In the genomic region with DNA sequence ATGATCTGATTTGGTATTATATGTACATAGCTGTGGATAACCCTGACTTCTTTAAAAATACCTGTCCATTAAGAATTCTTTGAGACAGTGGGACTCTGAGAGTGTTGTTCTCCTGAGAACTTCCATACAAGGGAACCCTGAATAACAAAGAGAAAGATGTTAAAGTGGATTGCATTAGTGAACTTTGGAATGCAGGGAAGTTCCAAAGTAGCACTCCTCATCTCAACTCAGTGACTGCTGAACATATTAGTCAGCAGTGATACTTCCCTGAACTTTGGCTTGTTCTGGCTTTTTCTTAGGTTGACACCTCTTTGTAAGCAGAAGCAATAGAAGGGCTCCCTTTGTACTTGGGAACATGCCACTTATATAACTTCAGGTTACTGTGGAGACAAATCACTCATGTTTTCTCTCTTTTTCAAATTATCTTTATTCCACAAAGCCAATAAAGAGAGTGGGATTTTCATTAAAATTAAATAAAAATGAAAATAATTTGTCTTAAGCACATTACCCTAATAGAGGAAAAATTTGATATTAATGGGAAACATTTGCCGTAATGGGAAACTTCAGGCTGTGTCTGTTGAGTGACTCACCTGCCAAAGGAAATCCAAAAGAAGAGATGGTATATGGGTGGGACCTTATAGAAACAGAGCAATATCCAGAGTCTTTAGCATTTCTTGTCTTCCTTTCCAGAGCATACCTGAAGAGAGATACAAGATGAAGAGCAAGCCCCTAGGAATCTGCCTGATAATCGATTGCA, we compare ENCODE assay signal across 8 cellular contexts. TPM values are rescaled to one million over a fixed set of nuclear protein-coding genes. Genes with fewer than 3 reads are reported as not detected.
DNase-seq lines count a peak whose midpoint lies in the region; ATAC-seq, FAIRE-seq and TF ChIP-seq lines count a peak whose summit lies in the region.

No MANE protein-coding gene starts in this region.

- H3K9me3 ChIP-seq in HUES48 (ENCODE audit: control insufficient read depth, insufficient read depth, low read length) (no peaks in the 10 kb centered on the region), astrocyte (ENCODE audit: insufficient read depth, low read depth, low read length) (no peaks in the 10 kb centered on the region), spleen (no peaks in the 10 kb centered on the region)

- H3K36me3 Mint-ChIP-seq in astrocyte (ENCODE audit: low read depth, unreplicated experiment) = peaks cover 11% of the 10 kb centered on the region

- intact Hi-C loops in spleen (cut with DNase I; ENCODE audit: low total_unique reads) = no loop called here

- peak overlapping the region; percentile 99 for H3K27ac Mint-ChIP-seq in astrocyte (ENCODE audit: unreplicated experiment)

- no peaks in the 10 kb centered on the region for H4K20me1 ChIP-seq in astrocyte (ENCODE audit: insufficient read depth, low read length)

- H3K9ac ChIP-seq in HUES48 (ENCODE audit: low read depth, low read length) (no peak overlapping the region), astrocyte (ENCODE audit: low read length) (peak overlapping the region; percentile 79)

- H3K4me1 ChIP-seq in HUES48 (ENCODE audit: control insufficient read depth, insufficient read depth, low read length) (peaks cover 12% of the 10 kb centered on the region), astrocyte (ENCODE audit: insufficient read depth, low read length) (peaks cover 48% of the 10 kb centered on the region), spleen (peaks cover 26 to 83% (median 46%) of the 10 kb centered on the region in 6 donors)

- H2AFZ ChIP-seq in astrocyte (ENCODE audit: low read depth, low read length) = no peak overlapping the region

- peak overlapping the region; percentile 34 for H3K4me3 Mint-ChIP-seq in astrocyte (ENCODE audit: unreplicated experiment)

- ATAC-seq in HG02763 (IDR thresholded peaks at IDR 0.05; ENCODE audit: unreplicated experiment) = no peak

- TF ChIP-seq POLR2A in spleen (IDR thresholded peaks at IDR 0.05) = no peak

- in situ Hi-C loops in GM13977 (cut with MboI; ENCODE audit: low pct_unique_long_range_greater_than_20kb, low sequenced_read_pairs, unreplicated experiment) = no loop called here

- peaks cover 14% of the 10 kb centered on the region for H3K79me2 ChIP-seq in astrocyte (ENCODE audit: insufficient read depth, low read length)

- H3K4me3 ChIP-seq in HUES48 (ENCODE audit: low read depth, low read length) (no peak overlapping the region), astrocyte (ENCODE audit: insufficient read depth, low read depth, low read length) (peak overlapping the region; percentile 35), spleen (no peak overlapping the region)

- H3K27me3 Mint-ChIP-seq in astrocyte (ENCODE audit: low read depth, unreplicated experiment) = no peaks in the 10 kb centered on the region

- H3K27me3 ChIP-seq in HUES48 (ENCODE audit: control insufficient read depth, insufficient read depth, low read length) (no peaks in the 10 kb centered on the region), astrocyte (ENCODE audit: insufficient read depth, low read length) (no peaks in the 10 kb centered on the region), spleen (replicated peaks in 1 of 7) (no peaks in the 10 kb centered on the region)

- WGBS in spleen, 5 donors = 91 to 100% (median 98%) methylated on average over 2 of the region's 2 CpGs

- peak; percentile 97 for FAIRE-seq in astrocyte (lab: Jason Lieb, UNC)

- H3K4me1 Mint-ChIP-seq in astrocyte (ENCODE audit: low read depth, unreplicated experiment) = peaks cover 40% of the 10 kb centered on the region

- H3K27ac ChIP-seq in HUES48 (ENCODE audit: low read depth, low read length) (peak overlapping the region; percentile 62), astrocyte (ENCODE audit: low read depth, low read length) (peak overlapping the region; percentile 98), spleen (peak overlapping the region in 7 of 8 donors; percentile 34 to 89 (median 84))

- DNase-seq in astrocyte (ENCODE audit: low read depth) = peak; percentile 97
- peak; percentile 68 for DNase-seq in islet precursor cell
- no peak for DNase-seq in spleen
- DNase-seq in GM13977 (ENCODE audit: low spot score) = no peak
- no peak for DNase-seq in cerebellar cortex (ENCODE audit: low spot score)
- no peak for DNase-seq in NCI-H2227 (lab: John Stamatoyannopoulos, UW; ENCODE audit: unreplicated experiment)

- H3K4me2 ChIP-seq in astrocyte (ENCODE audit: low read length) = peak overlapping the region; percentile 83

- no peak for TF ChIP-seq CTCF in astrocyte (IDR thresholded peaks at IDR 0.05; ENCODE audit: insufficient read depth, low read depth, low read length)
- TF ChIP-seq CTCF in spleen (IDR thresholded peaks at IDR 0.05 in 8 of 11, conservative IDR thresholded peaks at IDR 0.05 in 3 of 11) = no peak
- TF ChIP-seq CTCF in GM13977 (IDR thresholded peaks at IDR 0.05; ENCODE audit: extremely low read depth, insufficient read depth, missing control alignments) = no peak

- H3K9me3 Mint-ChIP-seq in astrocyte (ENCODE audit: unreplicated experiment) = no peaks in the 10 kb centered on the region

- H3K36me3 ChIP-seq in HUES48 (ENCODE audit: control insufficient read depth, insufficient read depth, low read length) = no peaks in the 10 kb centered on the region
- H3K36me3 ChIP-seq in astrocyte (ENCODE audit: insufficient read depth, low read length) = peaks cover 13% of the 10 kb centered on the region
- H3K36me3 ChIP-seq in spleen = peaks cover 0 to 99% (median 69%) of the 10 kb centered on the region in 6 donors

RNA-seq across cellular contexts. Expression of gene CFLAR, which starts 33.3 kb away (rescaled TPM):
- total RNA-seq in astrocyte (34.9 and 47.5 TPM in 2 replicates), spleen (100 to 1,000 TPM; 313 to 511 (median 379) TPM)
- 100 to 1,000 TPM in 1 of 3 donors, 10 to 100 TPM in 2; 64.0 to 101 (median 68.4) TPM for polyA plus RNA-seq in spleen

RNA-seq across cellular contexts. Expression of gene CASP10, which starts 33.7 kb away (rescaled TPM):
- total RNA-seq in astrocyte (0.43 and 1.2 TPM in 2 replicates), spleen (10 to 100 TPM; 42.5 to 75.6 (median 55.3) TPM)
- polyA plus RNA-seq in spleen = 10 to 100 TPM in 2 of 3 donors, 1 to 10 TPM in 1; 5.6 to 13.3 (median 10.2) TPM

Comparison
In these comparisons a context has a peak if more than half of its experiments do, and no peak if none do; other contexts are left out.
1. DNase-seq: peak in astrocyte (single experiment) and islet precursor cell (single experiment); none in spleen (single experiment), GM13977 (single experiment), cerebellar cortex (single experiment) and NCI-H2227 (single experiment).
2. RNA of gene CASP10, which starts 33.7 kb away (total RNA-seq): 42.5 to 75.6 TPM in spleen; 0.43 to 1.2 TPM in astrocyte; every median in the first group is over 10 times any median in the second.
3. Peak in every context shown above with its lines, with median percentiles within 50 percentile points of each other: H3K27ac ChIP-seq.